ENCODE assay signal across 1 cellular context in the genomic region with DNA sequence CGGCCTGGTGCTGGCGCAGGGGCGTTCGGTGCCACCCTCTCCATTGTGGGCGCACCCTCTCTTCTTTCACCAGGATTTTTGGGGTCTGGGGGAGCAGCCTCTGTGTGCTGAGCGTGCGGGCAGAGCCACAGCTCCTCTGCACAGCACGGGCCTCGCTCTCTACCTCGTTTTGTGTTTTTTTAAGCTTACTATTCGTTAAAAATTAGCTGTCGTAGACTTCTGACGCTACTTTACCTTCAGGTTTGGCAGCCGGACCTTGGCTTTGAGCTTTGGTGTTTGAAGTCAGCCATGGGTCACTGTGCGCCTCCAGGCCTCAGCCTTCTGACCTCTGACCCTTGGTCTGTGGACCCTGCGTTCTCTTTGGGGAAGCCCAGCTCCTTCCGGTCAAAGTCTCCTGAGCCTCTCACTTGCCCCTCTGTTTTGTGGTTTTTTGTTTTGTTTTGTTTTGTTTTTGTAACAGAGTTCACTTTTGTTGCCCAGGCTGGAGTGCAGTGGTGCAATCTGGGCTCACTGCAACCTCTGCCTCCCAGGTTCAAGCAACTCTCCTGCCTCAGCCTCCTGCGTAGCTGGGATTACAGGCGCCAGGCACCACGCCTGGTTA.
TF ChIP-seq lines count a peak whose summit lies in the region.

No MANE protein-coding gene starts in this region.

TF ChIP-seq in HepG2, 621 proteins besides CTCF, POLR2A, EP300 and RAD21 (continued from another document and continues in another):
- TF ChIP-seq, protein P1, sequence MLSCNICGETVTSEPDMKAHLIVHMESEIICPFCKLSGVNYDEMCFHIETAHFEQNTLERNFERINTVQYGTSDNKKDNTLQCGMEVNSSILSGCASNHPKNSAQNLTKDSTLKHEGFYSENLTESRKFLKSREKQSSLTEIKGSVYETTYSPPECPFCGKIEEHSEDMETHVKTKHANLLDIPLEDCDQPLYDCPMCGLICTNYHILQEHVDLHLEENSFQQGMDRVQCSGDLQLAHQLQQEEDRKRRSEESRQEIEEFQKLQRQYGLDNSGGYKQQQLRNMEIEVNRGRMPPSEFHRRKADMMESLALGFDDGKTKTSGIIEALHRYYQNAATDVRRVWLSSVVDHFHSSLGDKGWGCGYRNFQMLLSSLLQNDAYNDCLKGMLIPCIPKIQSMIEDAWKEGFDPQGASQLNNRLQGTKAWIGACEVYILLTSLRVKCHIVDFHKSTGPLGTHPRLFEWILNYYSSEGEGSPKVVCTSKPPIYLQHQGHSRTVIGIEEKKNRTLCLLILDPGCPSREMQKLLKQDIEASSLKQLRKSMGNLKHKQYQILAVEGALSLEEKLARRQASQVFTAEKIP (CRISPR knock-in tag; IDR thresholded peaks at IDR 0.05; ENCODE audit: borderline replicate concordance), result no peak
- TF ChIP-seq SP4 (CRISPR knock-in tag; IDR thresholded peaks at IDR 0.05) (no peak), REXO4 (CRISPR knock-in tag; IDR thresholded peaks at IDR 0.05; ENCODE audit: borderline replicate concordance) (no peak), KAT8 (CRISPR knock-in tag; IDR thresholded peaks at IDR 0.05) (peak; percentile 56), EEA1 (CRISPR knock-in tag; IDR thresholded peaks at IDR 0.05; ENCODE audit: borderline replicate concordance) (no peak), SOX5 (CRISPR knock-in tag; IDR thresholded peaks at IDR 0.05; ENCODE audit: borderline replicate concordance) (peak; percentile 97), ZNF224 (CRISPR knock-in tag; IDR thresholded peaks at IDR 0.05) (no peak), AGO2 (optimal IDR thresholded peaks at IDR 0.05; ENCODE audit: low read depth, low read length) (no peak), NAIF1 (CRISPR knock-in tag; IDR thresholded peaks at IDR 0.05; ENCODE audit: borderline replicate concordance) (no peak), POGZ (CRISPR knock-in tag; IDR thresholded peaks at IDR 0.05) (peak; percentile 93), ZNF850 (CRISPR knock-in tag; conservative IDR thresholded peaks at IDR 0.05) (no peak), ZNF101 (CRISPR knock-in tag; IDR thresholded peaks at IDR 0.05; ENCODE audit: borderline replicate concordance, low read depth) (no peak), ZNF234 (CRISPR knock-in tag; conservative IDR thresholded peaks at IDR 0.05) (no peak), ZNF34 (CRISPR knock-in tag; IDR thresholded peaks at IDR 0.05; ENCODE audit: borderline replicate concordance) (no peak), GMEB1 (CRISPR knock-in tag; IDR thresholded peaks at IDR 0.05; ENCODE audit: borderline replicate concordance) (no peak), NCOA1 (CRISPR knock-in tag; IDR thresholded peaks at IDR 0.05) (no peak), SOX13 (IDR thresholded peaks at IDR 0.05) (peak; percentile 72), SOX13 (CRISPR knock-in tag; conservative IDR thresholded peaks at IDR 0.05 in 1 of 2, IDR thresholded peaks at IDR 0.05 in 1 of 2) (peak in 1 of 2 experiments; percentile 92; a peak in 2 of 4 replicates), ZNF724P (CRISPR knock-in tag; IDR thresholded peaks at IDR 0.05; ENCODE audit: borderline replicate concordance) (no peak), RERE (CRISPR knock-in tag; IDR thresholded peaks at IDR 0.05; ENCODE audit: low read depth) (no peak), RARA (CRISPR knock-in tag; IDR thresholded peaks at IDR 0.05) (peak; percentile 99), ISL2 (CRISPR knock-in tag; IDR thresholded peaks at IDR 0.05) (no peak; the same call in 1 of the 2 replicates), CC2D1A (CRISPR knock-in tag; IDR thresholded peaks at IDR 0.05) (no peak), MATR3 (CRISPR knock-in tag; IDR thresholded peaks at IDR 0.05) (no peak), FIP1L1 (IDR thresholded peaks at IDR 0.05; ENCODE audit: borderline replicate concordance, insufficient read depth, low read depth, low read length) (no peak), ZFP82 (CRISPR knock-in tag; IDR thresholded peaks at IDR 0.05; ENCODE audit: borderline replicate concordance) (no peak), MIER3 (CRISPR knock-in tag; IDR thresholded peaks at IDR 0.05; ENCODE audit: borderline replicate concordance) (peak; percentile 43; the same call in 1 of the 2 replicates), SUZ12 (IDR thresholded peaks at IDR 0.05; ENCODE audit: low read depth, low read length) (no peak), ZNF552 (CRISPR knock-in tag; IDR thresholded peaks at IDR 0.05; ENCODE audit: borderline replicate concordance) (no peak; the same call in 1 of the 2 replicates), CENPT (CRISPR knock-in tag; IDR thresholded peaks at IDR 0.05; ENCODE audit: low read depth) (no peak), BHLHE40 (IDR thresholded peaks at IDR 0.05; ENCODE audit: low read length) (no peak), SP5 (CRISPR knock-in tag; IDR thresholded peaks at IDR 0.05; ENCODE audit: borderline replicate concordance, low read depth) (no peak), MBD4 (IDR thresholded peaks at IDR 0.05; ENCODE audit: borderline replicate concordance, low read length) (no peak)
- TF ChIP-seq, protein P2, sequence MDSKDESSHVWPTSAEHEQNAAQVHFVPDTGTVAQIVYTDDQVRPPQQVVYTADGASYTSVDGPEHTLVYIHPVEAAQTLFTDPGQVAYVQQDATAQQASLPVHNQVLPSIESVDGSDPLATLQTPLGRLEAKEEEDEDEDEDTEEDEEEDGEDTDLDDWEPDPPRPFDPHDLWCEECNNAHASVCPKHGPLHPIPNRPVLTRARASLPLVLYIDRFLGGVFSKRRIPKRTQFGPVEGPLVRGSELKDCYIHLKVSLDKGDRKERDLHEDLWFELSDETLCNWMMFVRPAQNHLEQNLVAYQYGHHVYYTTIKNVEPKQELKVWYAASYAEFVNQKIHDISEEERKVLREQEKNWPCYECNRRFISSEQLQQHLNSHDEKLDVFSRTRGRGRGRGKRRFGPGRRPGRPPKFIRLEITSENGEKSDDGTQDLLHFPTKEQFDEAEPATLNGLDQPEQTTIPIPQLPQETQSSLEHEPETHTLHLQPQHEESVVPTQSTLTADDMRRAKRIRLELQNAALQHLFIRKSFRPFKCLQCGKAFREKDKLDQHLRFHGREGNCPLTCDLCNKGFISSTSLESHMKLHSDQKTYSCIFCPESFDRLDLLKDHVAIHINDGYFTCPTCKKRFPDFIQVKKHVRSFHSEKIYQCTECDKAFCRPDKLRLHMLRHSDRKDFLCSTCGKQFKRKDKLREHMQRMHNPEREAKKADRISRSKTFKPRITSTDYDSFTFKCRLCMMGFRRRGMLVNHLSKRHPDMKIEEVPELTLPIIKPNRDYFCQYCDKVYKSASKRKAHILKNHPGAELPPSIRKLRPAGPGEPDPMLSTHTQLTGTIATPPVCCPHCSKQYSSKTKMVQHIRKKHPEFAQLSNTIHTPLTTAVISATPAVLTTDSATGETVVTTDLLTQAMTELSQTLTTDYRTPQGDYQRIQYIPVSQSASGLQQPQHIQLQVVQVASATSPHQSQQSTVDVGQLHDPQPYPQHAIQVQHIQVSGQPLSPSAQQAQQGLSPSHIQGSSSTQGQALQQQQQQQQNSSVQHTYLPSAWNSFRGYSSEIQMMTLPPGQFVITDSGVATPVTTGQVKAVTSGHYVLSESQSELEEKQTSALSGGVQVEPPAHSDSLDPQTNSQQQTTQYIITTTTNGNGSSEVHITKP (CRISPR knock-in tag; IDR thresholded peaks at IDR 0.05; ENCODE audit: low read depth), result no peak; the same call in 1 of the 2 replicates
- TF ChIP-seq, protein P3, sequence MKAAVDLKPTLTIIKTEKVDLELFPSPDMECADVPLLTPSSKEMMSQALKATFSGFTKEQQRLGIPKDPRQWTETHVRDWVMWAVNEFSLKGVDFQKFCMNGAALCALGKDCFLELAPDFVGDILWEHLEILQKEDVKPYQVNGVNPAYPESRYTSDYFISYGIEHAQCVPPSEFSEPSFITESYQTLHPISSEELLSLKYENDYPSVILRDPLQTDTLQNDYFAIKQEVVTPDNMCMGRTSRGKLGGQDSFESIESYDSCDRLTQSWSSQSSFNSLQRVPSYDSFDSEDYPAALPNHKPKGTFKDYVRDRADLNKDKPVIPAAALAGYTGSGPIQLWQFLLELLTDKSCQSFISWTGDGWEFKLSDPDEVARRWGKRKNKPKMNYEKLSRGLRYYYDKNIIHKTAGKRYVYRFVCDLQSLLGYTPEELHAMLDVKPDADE (CRISPR knock-in tag; IDR thresholded peaks at IDR 0.05), result no peak
- TF ChIP-seq, protein P4, sequence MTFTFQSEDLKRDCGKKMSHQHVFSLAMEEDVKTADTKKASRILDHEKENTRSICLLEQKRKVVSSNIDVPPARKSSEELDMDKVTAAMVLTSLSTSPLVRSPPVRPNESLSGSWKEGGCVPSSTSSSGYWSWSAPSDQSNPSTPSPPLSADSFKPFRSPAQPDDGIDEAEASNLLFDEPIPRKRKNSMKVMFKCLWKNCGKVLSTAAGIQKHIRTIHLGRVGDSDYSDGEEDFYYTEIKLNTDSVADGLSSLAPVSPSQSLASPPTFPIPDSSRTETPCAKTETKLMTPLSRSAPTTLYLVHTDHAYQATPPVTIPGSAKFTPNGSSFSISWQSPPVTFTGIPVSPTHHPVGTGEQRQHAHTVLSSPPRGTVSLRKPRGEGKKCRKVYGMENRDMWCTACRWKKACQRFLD (CRISPR knock-in tag; IDR thresholded peaks at IDR 0.05; ENCODE audit: borderline replicate concordance), result no peak
- TF ChIP-seq, protein P5, sequence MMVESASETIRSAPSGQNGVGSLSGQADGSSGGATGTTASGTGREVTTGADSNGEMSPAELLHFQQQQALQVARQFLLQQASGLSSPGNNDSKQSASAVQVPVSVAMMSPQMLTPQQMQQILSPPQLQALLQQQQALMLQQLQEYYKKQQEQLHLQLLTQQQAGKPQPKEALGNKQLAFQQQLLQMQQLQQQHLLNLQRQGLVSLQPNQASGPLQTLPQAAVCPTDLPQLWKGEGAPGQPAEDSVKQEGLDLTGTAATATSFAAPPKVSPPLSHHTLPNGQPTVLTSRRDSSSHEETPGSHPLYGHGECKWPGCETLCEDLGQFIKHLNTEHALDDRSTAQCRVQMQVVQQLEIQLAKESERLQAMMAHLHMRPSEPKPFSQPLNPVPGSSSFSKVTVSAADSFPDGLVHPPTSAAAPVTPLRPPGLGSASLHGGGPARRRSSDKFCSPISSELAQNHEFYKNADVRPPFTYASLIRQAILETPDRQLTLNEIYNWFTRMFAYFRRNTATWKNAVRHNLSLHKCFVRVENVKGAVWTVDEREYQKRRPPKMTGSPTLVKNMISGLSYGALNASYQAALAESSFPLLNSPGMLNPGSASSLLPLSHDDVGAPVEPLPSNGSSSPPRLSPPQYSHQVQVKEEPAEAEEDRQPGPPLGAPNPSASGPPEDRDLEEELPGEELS (CRISPR knock-in tag; IDR thresholded peaks at IDR 0.05), result peak; percentile 94
- TF ChIP-seq, protein P6, sequence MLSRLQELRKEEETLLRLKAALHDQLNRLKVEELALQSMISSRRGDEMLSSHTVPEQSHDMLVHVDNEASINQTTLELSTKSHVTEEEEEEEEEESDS (CRISPR knock-in tag; IDR thresholded peaks at IDR 0.05; ENCODE audit: borderline replicate concordance), result no peak
- TF ChIP-seq, protein P7, sequence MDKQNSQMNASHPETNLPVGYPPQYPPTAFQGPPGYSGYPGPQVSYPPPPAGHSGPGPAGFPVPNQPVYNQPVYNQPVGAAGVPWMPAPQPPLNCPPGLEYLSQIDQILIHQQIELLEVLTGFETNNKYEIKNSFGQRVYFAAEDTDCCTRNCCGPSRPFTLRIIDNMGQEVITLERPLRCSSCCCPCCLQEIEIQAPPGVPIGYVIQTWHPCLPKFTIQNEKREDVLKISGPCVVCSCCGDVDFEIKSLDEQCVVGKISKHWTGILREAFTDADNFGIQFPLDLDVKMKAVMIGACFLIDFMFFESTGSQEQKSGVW (CRISPR knock-in tag; IDR thresholded peaks at IDR 0.05; ENCODE audit: borderline replicate concordance), result no peak
- TF ChIP-seq, protein P8, sequence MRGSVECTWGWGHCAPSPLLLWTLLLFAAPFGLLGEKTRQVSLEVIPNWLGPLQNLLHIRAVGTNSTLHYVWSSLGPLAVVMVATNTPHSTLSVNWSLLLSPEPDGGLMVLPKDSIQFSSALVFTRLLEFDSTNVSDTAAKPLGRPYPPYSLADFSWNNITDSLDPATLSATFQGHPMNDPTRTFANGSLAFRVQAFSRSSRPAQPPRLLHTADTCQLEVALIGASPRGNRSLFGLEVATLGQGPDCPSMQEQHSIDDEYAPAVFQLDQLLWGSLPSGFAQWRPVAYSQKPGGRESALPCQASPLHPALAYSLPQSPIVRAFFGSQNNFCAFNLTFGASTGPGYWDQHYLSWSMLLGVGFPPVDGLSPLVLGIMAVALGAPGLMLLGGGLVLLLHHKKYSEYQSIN (CRISPR knock-in tag; IDR thresholded peaks at IDR 0.05; ENCODE audit: borderline replicate concordance), result no peak
